Comparison of ENCODE assay signal across 20 cellular contexts in genomic region chr1:46194641-46195179, GRCh38. TPM values are rescaled to one million over a fixed set of nuclear protein-coding genes. Genes with fewer than 3 reads are reported as not detected.
"Had no signal": no experiment of that assay in that cellular context is flagged by ENCODE, and none has a peak within 500 bp of the region (broad histone marks: within the 10 kb centered on the region; RNA-seq: fewer than 3 reads in every experiment).

No MANE protein-coding gene starts in this region.

- DNase-seq: activated CD4-positive, alpha-beta T cell treated with anti-CD3 and anti-CD28 coated beads for 4 hours; activated CD8-positive, alpha-beta memory T cell treated with anti-CD3 and anti-CD28 coated beads, Interleukin-2, amount 50 U/mL, for 48 hours; activated CD8-positive, alpha-beta T cell treated with anti-CD3 and anti-CD28 coated beads, Interleukin-2, amount 10 ng/mL, durations not matched to agents 7 days and 5 days; activated naive CD4-positive, alpha-beta T cell treated with Interleukin-2 at 50 U/mL for 16 hours; activated naive CD8-positive, alpha-beta T cell treated with anti-CD3 and anti-CD28 coated beads, Interleukin-2, amount 50 U/mL, for 24 hours; caudate nucleus; immature natural killer cell; naive thymus-derived CD4-positive, alpha-beta T cell; occipital lobe; right cardiac atrium; small intestine; T-helper 1 cell; WERI-Rb-1 had no signal

- H3K27ac ChIP-seq: WERI-Rb-1 had no signal

RNA-seq across cellular contexts. Expression of gene LURAP1, which starts 8.4 kb away (rescaled TPM):
- total RNA-seq: activated CD8-positive, alpha-beta T cell treated with anti-CD3 and anti-CD28 coated beads, Interleukin-2, amount 10 ng/mL, durations not matched to agents 7 days and 5 days; activated T-helper 1 cell treated with anti-CD3 and anti-CD28 coated beads, Interleukin-12 subunit alpha, Interleukin-12 subunit beta, Interleukin-2, Interleukin-4 antibody, amounts not matched to agents 30 ng/mL and 10 ng/mL and 1 ng/mL, durations not matched to agents 14 hours and 24 hours and 36 hours had no signal
- polyA plus RNA-seq: naive thymus-derived CD4-positive, alpha-beta T cell had no signal

RNA-seq across cellular contexts. Expression of gene P3R3URF, which starts 18.4 kb away (rescaled TPM):
- total RNA-seq: activated CD8-positive, alpha-beta T cell treated with anti-CD3 and anti-CD28 coated beads, Interleukin-2, amount 10 ng/mL, durations not matched to agents 7 days and 5 days; activated T-helper 1 cell treated with anti-CD3 and anti-CD28 coated beads, Interleukin-12 subunit alpha, Interleukin-12 subunit beta, Interleukin-2, Interleukin-4 antibody, amounts not matched to agents 30 ng/mL and 10 ng/mL and 1 ng/mL, durations not matched to agents 14 hours and 24 hours and 36 hours; endodermal cell; lung microvascular endothelial cell; naive thymus-derived CD4-positive, alpha-beta T cell; occipital lobe; progenitor cell of endocrine pancreas; right cardiac atrium; subcutaneous adipose tissue; ureter had no signal
- polyA plus RNA-seq: esophagus; immature natural killer cell; naive thymus-derived CD4-positive, alpha-beta T cell; right cardiac atrium; small intestine had no signal

RNA-seq across cellular contexts. Expression of gene TSPAN1, which starts 19.8 kb away (rescaled TPM):
- total RNA-seq: activated CD8-positive, alpha-beta T cell treated with anti-CD3 and anti-CD28 coated beads, Interleukin-2, amount 10 ng/mL, durations not matched to agents 7 days and 5 days; activated T-helper 1 cell treated with anti-CD3 and anti-CD28 coated beads, Interleukin-12 subunit alpha, Interleukin-12 subunit beta, Interleukin-2, Interleukin-4 antibody, amounts not matched to agents 30 ng/mL and 10 ng/mL and 1 ng/mL, durations not matched to agents 14 hours and 24 hours and 36 hours; endodermal cell; lung microvascular endothelial cell; naive thymus-derived CD4-positive, alpha-beta T cell had no signal
- polyA plus RNA-seq: immature natural killer cell; naive thymus-derived CD4-positive, alpha-beta T cell had no signal
